33 cellular contexts compared by ENCODE assay signal in genomic region chr13:106302843-106303242, GRCh38.
"Had no signal": no experiment of that assay in that cellular context is flagged by ENCODE, and none has a peak within 500 bp of the region (broad histone marks: within the 10 kb centered on the region; RNA-seq: fewer than 3 reads in every experiment).

No MANE protein-coding gene starts in this region.

- H3K27ac ChIP-seq: ascending aorta, cardiac muscle cell, VCaP had no signal

- H3K27me3 Mint-ChIP-seq: activated B cell treated with CpG ODN at 0.5 μM for 24 hours; activated CD4-positive, alpha-beta memory T cell treated with anti-CD3 and anti-CD28 coated beads for 36 hours; activated CD4-positive, alpha-beta T cell treated with anti-CD3 and anti-CD28 coated beads, Interleukin-2, amount 10 ng/mL, durations not matched to agents 24 days and 14 days; activated CD8-positive, alpha-beta T cell treated with anti-CD3 and anti-CD28 coated beads for 36 hours; activated naive CD4-positive, alpha-beta T cell treated with anti-CD3 and anti-CD28 coated beads, Interleukin-2, amount 10 ng/mL, durations not matched to agents 7 days and 5 days; activated naive CD8-positive, alpha-beta T cell treated with anti-CD3 and anti-CD28 coated beads, Interleukin-2, amount 10 ng/mL, durations not matched to agents 7 days and 5 days; activated naive CD8-positive, alpha-beta T cell treated with anti-CD3 and anti-CD28 coated beads, Interleukin-2, amount 50 U/mL, for 24 hours; activated T-cell treated with anti-CD3 and anti-CD28 coated beads, Interleukin-2, amount 50 U/mL, for 24 hours; central memory CD8-positive, alpha-beta T cell had no signal

- H3K4me3 ChIP-seq: ascending aorta, cardiac muscle cell had no signal

- H3K4me1 Mint-ChIP-seq: activated B cell treated with CpG ODN at 0.5 μM for 24 hours; activated CD4-positive, alpha-beta T cell treated with anti-CD3 and anti-CD28 coated beads, Interleukin-2, amount 10 ng/mL, durations not matched to agents 24 days and 14 days; activated naive CD4-positive, alpha-beta T cell treated with anti-CD3 and anti-CD28 coated beads, Interleukin-2, amount 10 ng/mL, durations not matched to agents 7 days and 5 days; activated naive CD4-positive, alpha-beta T cell treated with anti-CD3 and anti-CD28 coated beads, Interleukin-2, amount 50 U/mL, for 24 hours; activated naive CD8-positive, alpha-beta T cell treated with anti-CD3 and anti-CD28 coated beads, Interleukin-2, amount 10 ng/mL, durations not matched to agents 7 days and 5 days; activated naive CD8-positive, alpha-beta T cell treated with anti-CD3 and anti-CD28 coated beads, Interleukin-2, amount 50 U/mL, for 24 hours; brain; central memory CD8-positive, alpha-beta T cell; T-helper 17 cell had no signal

- H3K4me1 ChIP-seq: ascending aorta had no signal

- FAIRE-seq: bronchial epithelial cell, TTC549 had no signal

- H3K9me3 Mint-ChIP-seq: activated naive CD4-positive, alpha-beta T cell treated with anti-CD3 and anti-CD28 coated beads, Interleukin-2, amount 10 ng/mL, durations not matched to agents 7 days and 5 days had no signal

- H3K27me3 ChIP-seq: ascending aorta, cardiac muscle cell had no signal

- H3K36me3 ChIP-seq: ascending aorta, cardiac muscle cell had no signal

- H3K4me3 Mint-ChIP-seq: activated B cell treated with CpG ODN at 0.5 μM for 24 hours; activated CD4-positive, alpha-beta memory T cell treated with anti-CD3 and anti-CD28 coated beads for 36 hours; activated CD4-positive, alpha-beta T cell treated with anti-CD3 and anti-CD28 coated beads, Interleukin-2, amount 10 ng/mL, durations not matched to agents 24 days and 14 days; activated CD8-positive, alpha-beta T cell treated with anti-CD3 and anti-CD28 coated beads for 36 hours; activated naive CD4-positive, alpha-beta T cell treated with anti-CD3 and anti-CD28 coated beads, Interleukin-2, amount 10 ng/mL, durations not matched to agents 7 days and 5 days; activated naive CD4-positive, alpha-beta T cell treated with anti-CD3 and anti-CD28 coated beads, Interleukin-2, amount 50 U/mL, for 24 hours; activated naive CD8-positive, alpha-beta T cell; activated naive CD8-positive, alpha-beta T cell treated with anti-CD3 and anti-CD28 coated beads, Interleukin-2, amount 10 ng/mL, durations not matched to agents 7 days and 5 days; activated naive CD8-positive, alpha-beta T cell treated with anti-CD3 and anti-CD28 coated beads, Interleukin-2, amount 50 U/mL, for 24 hours; activated T-cell treated with anti-CD3 and anti-CD28 coated beads, Interleukin-2, amount 50 U/mL, for 24 hours; brain; central memory CD8-positive, alpha-beta T cell; T-helper 17 cell had no signal

- ATAC-seq: activated CD8-positive, alpha-beta T cell treated with anti-CD3 and anti-CD28 coated beads for 36 hours; activated naive CD8-positive, alpha-beta T cell treated with anti-CD3 and anti-CD28 coated beads, Interleukin-2, amount 50 U/mL, for 24 hours; T-helper 17 cell had no signal

- DNase-seq: activated B cell treated with CpG ODN at 0.5 μM for 24 hours; activated CD4-positive, alpha-beta memory T cell treated with anti-CD3 and anti-CD28 coated beads for 36 hours; activated CD4-positive, alpha-beta T cell treated with anti-CD3 and anti-CD28 coated beads for 4 hours; activated CD4-positive, alpha-beta T cell treated with anti-CD3 and anti-CD28 coated beads, Interleukin-2, amount 10 ng/mL, durations not matched to agents 24 days and 14 days; activated CD4-positive, alpha-beta T cell treated with anti-CD3 and anti-CD28 coated beads, Interleukin-2, amount 50 U/mL, for 1 hour; activated CD4-positive, alpha-beta T cell treated with anti-CD3 and anti-CD28 coated beads, Interleukin-2, amount 50 U/mL, for 4 hours; activated CD4-positive, CD25-positive, alpha-beta regulatory T cell treated with anti-CD3 and anti-CD28 coated beads, Interleukin-2, amount 50 U/mL, for 72 hours; activated CD8-positive, alpha-beta memory T cell treated with anti-CD3 and anti-CD28 coated beads, Interleukin-2, amount 50 U/mL, for 48 hours; activated CD8-positive, alpha-beta T cell treated with anti-CD3 and anti-CD28 coated beads for 36 hours; activated effector memory CD4-positive, alpha-beta T cell treated with Interleukin-2 at 50 U/mL for 16 hours; activated gamma-delta T cell; activated naive CD4-positive, alpha-beta T cell treated with anti-CD3 and anti-CD28 coated beads, Interleukin-2, amount 10 ng/mL, durations not matched to agents 7 days and 5 days; activated naive CD4-positive, alpha-beta T cell treated with Interleukin-2 at 50 U/mL for 16 hours; activated naive CD8-positive, alpha-beta T cell treated with anti-CD3 and anti-CD28 coated beads, Interleukin-2, amount 10 ng/mL, durations not matched to agents 7 days and 5 days; activated naive CD8-positive, alpha-beta T cell treated with anti-CD3 and anti-CD28 coated beads, Interleukin-2, amount 50 U/mL, for 24 hours; activated T-cell treated with anti-CD3 and anti-CD28 coated beads, Interleukin-2, amount 50 U/mL, for 24 hours; activated T-cell treated with anti-CD3 and anti-CD28 coated beads, Interleukin-2, amount 50 U/mL, for 48 hours; amygdala; anterior cingulate cortex; caudate nucleus; cerebellar nuclear complex; T-helper 17 cell; T-helper 9 cell had no signal

- H3K27ac Mint-ChIP-seq: activated B cell treated with CpG ODN at 0.5 μM for 24 hours; activated CD4-positive, alpha-beta memory T cell treated with anti-CD3 and anti-CD28 coated beads for 36 hours; activated CD4-positive, alpha-beta T cell treated with anti-CD3 and anti-CD28 coated beads, Interleukin-2, amount 10 ng/mL, durations not matched to agents 24 days and 14 days; activated CD8-positive, alpha-beta T cell treated with anti-CD3 and anti-CD28 coated beads for 36 hours; activated naive CD4-positive, alpha-beta T cell treated with anti-CD3 and anti-CD28 coated beads, Interleukin-2, amount 10 ng/mL, durations not matched to agents 7 days and 5 days; activated naive CD4-positive, alpha-beta T cell treated with anti-CD3 and anti-CD28 coated beads, Interleukin-2, amount 50 U/mL, for 24 hours; activated naive CD8-positive, alpha-beta T cell; activated naive CD8-positive, alpha-beta T cell treated with anti-CD3 and anti-CD28 coated beads, Interleukin-2, amount 10 ng/mL, durations not matched to agents 7 days and 5 days; activated naive CD8-positive, alpha-beta T cell treated with anti-CD3 and anti-CD28 coated beads, Interleukin-2, amount 50 U/mL, for 24 hours; activated T-cell treated with anti-CD3 and anti-CD28 coated beads, Interleukin-2, amount 50 U/mL, for 24 hours; activated T-helper 2 cell treated with anti-CD3 and anti-CD28 coated beads, Interferon-gamma antibody, Interleukin-2, Interleukin-4, amounts not matched to agents 10 μg/mL and 5 μg/mL and 100 μg/mL, durations not matched to agents 14 hours and 24 hours and 36 hours; brain; T-helper 17 cell had no signal

- H3K36me3 Mint-ChIP-seq: activated CD4-positive, alpha-beta memory T cell treated with anti-CD3 and anti-CD28 coated beads for 36 hours; activated naive CD4-positive, alpha-beta T cell treated with anti-CD3 and anti-CD28 coated beads, Interleukin-2, amount 10 ng/mL, durations not matched to agents 7 days and 5 days; activated naive CD8-positive, alpha-beta T cell; activated naive CD8-positive, alpha-beta T cell treated with anti-CD3 and anti-CD28 coated beads, Interleukin-2, amount 10 ng/mL, durations not matched to agents 7 days and 5 days had no signal
